8 cellular contexts compared by ENCODE assay signal in the genomic region with DNA sequence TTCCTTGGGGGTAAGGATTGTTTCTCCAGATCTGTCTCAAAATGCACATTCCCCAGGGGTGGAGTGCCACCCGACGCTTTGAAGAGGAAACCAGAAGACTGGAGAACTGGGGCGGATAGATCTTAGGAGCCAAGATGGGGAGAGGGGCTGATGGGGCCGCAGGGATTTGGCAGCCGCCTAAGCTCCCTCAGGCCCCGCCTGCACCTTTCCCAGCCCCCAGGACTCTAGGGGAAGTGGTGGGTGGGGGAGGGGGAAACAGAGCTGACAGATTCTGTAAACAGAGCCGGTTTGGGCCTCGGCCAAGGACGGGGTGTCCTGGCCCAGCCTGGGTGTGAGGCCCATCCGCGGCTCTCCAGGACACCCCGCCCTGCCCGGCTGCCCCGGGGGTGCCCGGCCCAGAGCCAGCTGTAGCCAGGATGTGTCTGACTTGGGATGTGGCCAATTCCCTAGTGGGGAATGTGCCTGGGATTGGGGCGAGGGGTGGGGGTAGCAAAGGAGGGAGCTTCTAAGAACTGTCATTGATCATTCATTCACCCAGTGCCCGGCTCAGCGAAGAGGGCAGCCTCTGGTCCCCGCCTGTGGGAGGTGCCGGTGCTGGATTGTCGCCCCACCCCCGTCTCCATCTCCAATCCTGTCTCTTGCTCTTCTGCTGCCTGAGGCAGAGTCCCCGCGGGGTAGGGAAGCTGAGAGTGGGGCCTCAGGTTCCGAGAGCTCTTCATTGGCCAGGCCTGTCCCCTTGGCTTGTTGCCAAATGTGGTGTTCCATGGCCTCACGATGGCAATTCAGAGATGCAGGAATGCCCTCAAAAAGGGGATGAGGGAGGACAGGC. TPM values are rescaled to one million over a fixed set of nuclear protein-coding genes. Genes with fewer than 3 reads are reported as not detected.
DNase-seq lines count a peak whose midpoint lies in the region; ATAC-seq and TF ChIP-seq lines count a peak whose summit lies in the region.

No MANE protein-coding gene starts in this region.

- H3K36me3 ChIP-seq in thymus (ENCODE audit: control insufficient read depth, insufficient read depth): no peaks in the 10 kb centered on the region

- no peaks in the 10 kb centered on the region for H3K9me3 Mint-ChIP-seq in naive B cell

- H3K27me3 Mint-ChIP-seq in naive B cell: no peaks in the 10 kb centered on the region

- peak in 13 of 14 donors; percentile 47 to 93 (median 89) for DNase-seq in C1 segment of cervical spinal cord (lab: John Stamatoyannopoulos, UW)
- peak; percentile 58 for DNase-seq in HuH-7.5 (ENCODE audit: low spot score)
- peak; percentile 70 for DNase-seq in activated effector memory CD4-positive, alpha-beta T cell treated with anti-CD3 and anti-CD28 coated beads, Interleukin-2, amount 50 U/mL, for 16 hours
- peak; percentile 63 for DNase-seq in fibroblast of the aortic adventitia (ENCODE audit: low read depth)
- DNase-seq in naive B cell: peak; percentile 37

- no peak for TF ChIP-seq CTCF in fibroblast of the aortic adventitia (IDR thresholded peaks at IDR 0.05; ENCODE audit: insufficient read depth, low read length)

- no peaks in the 10 kb centered on the region for H3K9me3 ChIP-seq in thymus (ENCODE audit: control insufficient read depth)

- peak overlapping the region; percentile 75 for H3K27ac ChIP-seq in thymus (ENCODE audit: low read depth)

- H3K27me3 ChIP-seq in thymus (ENCODE audit: control insufficient read depth, insufficient read depth): no peaks in the 10 kb centered on the region

- 12% methylated on average over 26 of the region's 26 CpGs for WGBS in thymus

- peak; percentile 19 for ATAC-seq in GM19397 (IDR thresholded peaks at IDR 0.05; ENCODE audit: unreplicated experiment)
- peak; percentile 54 to 60 for ATAC-seq in naive B cell (ENCODE audit: low read depth in 2 of 2)

- peak overlapping the region in 5 of 6 donors; percentile 73 to 89 (median 84) for H3K27ac Mint-ChIP-seq in naive B cell

- H3K36me3 Mint-ChIP-seq in naive B cell: no peaks in the 10 kb centered on the region

- H3K4me1 Mint-ChIP-seq in naive B cell: peaks cover 24 to 39% (median 30%) of the 10 kb centered on the region in 3 donors

- peak overlapping the region; percentile 81 to 93 (median 88) for H3K4me3 Mint-ChIP-seq in naive B cell

- H3K4me3 ChIP-seq in fibroblast of the aortic adventitia (ENCODE audit: low read depth, low read length): peak overlapping the region; percentile 43
- H3K4me3 ChIP-seq in thymus (ENCODE audit: low read length): peak overlapping the region; percentile 49

- peaks cover 11% of the 10 kb centered on the region for H3K4me1 ChIP-seq in thymus (ENCODE audit: control insufficient read depth, insufficient read depth, low read length)

TF ChIP-seq in PFSK-1, 5 proteins besides CTCF, POLR2A, EP300 and RAD21:
- TF ChIP-seq, protein P1, sequence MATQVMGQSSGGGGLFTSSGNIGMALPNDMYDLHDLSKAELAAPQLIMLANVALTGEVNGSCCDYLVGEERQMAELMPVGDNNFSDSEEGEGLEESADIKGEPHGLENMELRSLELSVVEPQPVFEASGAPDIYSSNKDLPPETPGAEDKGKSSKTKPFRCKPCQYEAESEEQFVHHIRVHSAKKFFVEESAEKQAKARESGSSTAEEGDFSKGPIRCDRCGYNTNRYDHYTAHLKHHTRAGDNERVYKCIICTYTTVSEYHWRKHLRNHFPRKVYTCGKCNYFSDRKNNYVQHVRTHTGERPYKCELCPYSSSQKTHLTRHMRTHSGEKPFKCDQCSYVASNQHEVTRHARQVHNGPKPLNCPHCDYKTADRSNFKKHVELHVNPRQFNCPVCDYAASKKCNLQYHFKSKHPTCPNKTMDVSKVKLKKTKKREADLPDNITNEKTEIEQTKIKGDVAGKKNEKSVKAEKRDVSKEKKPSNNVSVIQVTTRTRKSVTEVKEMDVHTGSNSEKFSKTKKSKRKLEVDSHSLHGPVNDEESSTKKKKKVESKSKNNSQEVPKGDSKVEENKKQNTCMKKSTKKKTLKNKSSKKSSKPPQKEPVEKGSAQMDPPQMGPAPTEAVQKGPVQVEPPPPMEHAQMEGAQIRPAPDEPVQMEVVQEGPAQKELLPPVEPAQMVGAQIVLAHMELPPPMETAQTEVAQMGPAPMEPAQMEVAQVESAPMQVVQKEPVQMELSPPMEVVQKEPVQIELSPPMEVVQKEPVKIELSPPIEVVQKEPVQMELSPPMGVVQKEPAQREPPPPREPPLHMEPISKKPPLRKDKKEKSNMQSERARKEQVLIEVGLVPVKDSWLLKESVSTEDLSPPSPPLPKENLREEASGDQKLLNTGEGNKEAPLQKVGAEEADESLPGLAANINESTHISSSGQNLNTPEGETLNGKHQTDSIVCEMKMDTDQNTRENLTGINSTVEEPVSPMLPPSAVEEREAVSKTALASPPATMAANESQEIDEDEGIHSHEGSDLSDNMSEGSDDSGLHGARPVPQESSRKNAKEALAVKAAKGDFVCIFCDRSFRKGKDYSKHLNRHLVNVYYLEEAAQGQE (IDR thresholded peaks at IDR 0.05; ENCODE audit: insufficient read depth in 1 of 2, low read depth in 2 of 2, low read length in 2 of 2): no peak
- no peak for TF ChIP-seq TAF1 (IDR thresholded peaks at IDR 0.05; ENCODE audit: borderline replicate concordance, insufficient read depth, low read length)
- no peak for TF ChIP-seq SIN3A (IDR thresholded peaks at IDR 0.05; ENCODE audit: borderline replicate concordance, insufficient read depth, low read length)
- peak; percentile 62 for TF ChIP-seq FOXP2 (optimal IDR thresholded peaks at IDR 0.05; ENCODE audit: borderline replicate concordance, extremely low read depth, extremely low read length, insufficient read depth)
- TF ChIP-seq POLR2AphosphoS5 (IDR thresholded peaks at IDR 0.05; ENCODE audit: low read depth, low read length): peak; percentile 31; the same call in 1 of the 2 replicates

RNA-seq across cellular contexts. Expression of a gene that starts 54.8 kb away (rescaled TPM):
- polyA plus RNA-seq in PFSK-1 (2012; ENCODE audit: insufficient read length, low read depth): 43.5 TPM
- total RNA-seq in fibroblast of the aortic adventitia (ENCODE audit: low replicate concordance): 6.5 and 36.3 TPM in 2 replicates
- polyA plus RNA-seq in naive B cell (ENCODE audit: low read depth in 6 of 6) (10 to 100 TPM; 32.4 to 55.2 (median 37.0) TPM), thymus (42.1 TPM)

RNA-seq across cellular contexts. Expression of a gene that starts 59.0 kb away (rescaled TPM):
- polyA plus RNA-seq in PFSK-1 (2012; ENCODE audit: insufficient read length, low read depth): 12.0 TPM
- 28.0 and 38.8 TPM in 2 replicates for total RNA-seq in fibroblast of the aortic adventitia (ENCODE audit: low replicate concordance)
- 10 to 100 TPM in 5 of 6 donors, 1 to 10 TPM in 1; 7.1 to 47.1 (median 27.1) TPM for polyA plus RNA-seq in naive B cell (ENCODE audit: low read depth in 6 of 6)
- 14.1 TPM for polyA plus RNA-seq in thymus

Comparison
In these comparisons a context has a peak if more than half of its experiments do, and no peak if none do; other contexts are left out.
1. Peak in every context shown above with its lines: DNase-seq, ATAC-seq, H3K4me3 ChIP-seq and H3K27ac ChIP-seq.
2. DNase-seq: peak in every context shown above with its lines; median percentile 89 in C1 segment of cervical spinal cord; 70 in activated effector memory CD4-positive, alpha-beta T cell treated with anti-CD3 and anti-CD28 coated beads, Interleukin-2, amount 50 U/mL, for 16 hours; 63 in fibroblast of the aortic adventitia; 58 in HuH-7.5; 37 in naive B cell.